Comparison of ENCODE assay signal across 14 cellular contexts in the genomic region with DNA sequence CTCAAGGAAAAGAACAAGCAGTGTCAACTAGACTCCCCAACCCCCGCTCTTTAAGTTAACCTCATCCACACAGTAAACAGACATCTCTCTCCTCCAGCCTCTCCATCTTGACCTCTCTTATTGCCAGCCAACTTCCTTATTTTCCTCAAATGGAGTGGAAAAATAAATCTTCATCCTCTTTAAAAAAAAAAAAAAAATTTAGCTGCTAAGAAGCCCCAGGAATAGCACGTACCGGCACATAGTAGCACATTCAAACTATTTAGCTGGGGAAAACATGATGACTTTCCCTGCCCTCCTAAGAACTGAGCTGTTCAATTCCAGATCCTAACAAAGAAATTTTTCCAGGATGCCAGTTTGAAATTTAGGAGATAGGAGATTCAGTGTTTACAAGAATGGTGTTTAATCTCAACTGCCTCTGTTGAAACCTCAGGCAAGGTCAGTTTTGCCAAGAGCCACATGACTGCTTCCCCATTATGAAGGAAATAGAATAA.
DNase-seq lines count a peak whose midpoint lies in the region; ATAC-seq, FAIRE-seq and TF ChIP-seq lines count a peak whose summit lies in the region.
"Had no signal": no experiment of that assay in that cellular context is flagged by ENCODE, and none has a peak within 500 bp of the region (broad histone marks: within the 10 kb centered on the region; RNA-seq: fewer than 3 reads in every experiment).

No MANE protein-coding gene starts in this region.

- no peaks in the 10 kb centered on the region for H3K27me3 ChIP-seq in esophagus squamous epithelium

- TF ChIP-seq EP300 in A549 (IDR thresholded peaks at IDR 0.05) = no peak

- H3K36me3 ChIP-seq in esophagus squamous epithelium = no peaks in the 10 kb centered on the region

- no peak for FAIRE-seq in A549 (lab: Jason Lieb, UNC)
- FAIRE-seq: H1 had no signal

- TF ChIP-seq POLR2A in A549 (IDR thresholded peaks at IDR 0.05; ENCODE audit: low read length) = no peak
- TF ChIP-seq POLR2A in esophagus squamous epithelium (IDR thresholded peaks at IDR 0.05) = no peak

- POLR2A ChIA-PET in A549 (lab: Yijun Ruan, JAX) = no interaction called here

- CTCF ChIA-PET in A549 (lab: Yijun Ruan, JAX) = no interaction called here

- no peaks in the 10 kb centered on the region for H3K9me3 Mint-ChIP-seq in osteocyte (ENCODE audit: unreplicated experiment)

- H3K36me3 Mint-ChIP-seq in osteocyte (ENCODE audit: unreplicated experiment) = peaks cover 10% of the 10 kb centered on the region

- no peaks in the 10 kb centered on the region for H3K27me3 Mint-ChIP-seq in osteocyte (ENCODE audit: unreplicated experiment)

- H3K27ac ChIP-seq in A549 (peak overlapping the region; percentile 40 to 44; a peak in 4 of 6 replicates), esophagus squamous epithelium (peak overlapping the region; percentile 52 to 79 (median 77))
- H3K27ac ChIP-seq: KMS-11 had no signal

- TF ChIP-seq CTCF in A549 (IDR thresholded peaks at IDR 0.05) (no peak), esophagus squamous epithelium (IDR thresholded peaks at IDR 0.05) (no peak), osteocyte (IDR thresholded peaks at IDR 0.05) (no peak)

- intact Hi-C loops in esophagus squamous epithelium (cut with DNase I) = no loop called here

- peak overlapping the region; percentile 20 for H3K4me3 Mint-ChIP-seq in osteocyte (ENCODE audit: unreplicated experiment)

- no peak for TF ChIP-seq RAD21 in A549 (conservative IDR thresholded peaks at IDR 0.05 in 1 of 2, IDR thresholded peaks at IDR 0.05 in 1 of 2)

- no peak overlapping the region for H3K4me3 ChIP-seq in A549
- H3K4me3 ChIP-seq in esophagus squamous epithelium = no peak overlapping the region

- H3K4me1 ChIP-seq in A549 = peaks cover 56% of the 10 kb centered on the region
- H3K4me1 ChIP-seq in esophagus squamous epithelium = peaks cover 0 to 58% (median 13%) of the 10 kb centered on the region in 3 donors

- H3K27ac Mint-ChIP-seq in osteocyte (ENCODE audit: unreplicated experiment) = peak overlapping the region; percentile 92

- H3K9me3 ChIP-seq in A549 (no peaks in the 10 kb centered on the region), esophagus squamous epithelium (no peaks in the 10 kb centered on the region)

- DNase-seq in A549 (ENCODE audit: low read depth in 1 of 2, low spot score in 1 of 2) (peak in 1 of 2 experiments; percentile 43), Kasumi-1 (lab: John Stamatoyannopoulos, UW) (peak; percentile 1 to 8), esophagus squamous epithelium (lab: John Stamatoyannopoulos, UW) (no peak), osteocyte (ENCODE audit: extremely low spot score, unreplicated experiment) (no peak), amniotic stem cell (lab: John Stamatoyannopoulos, UW) (no peak), HK-2 (ENCODE audit: unreplicated experiment) (no peak)
- DNase-seq: activated CD4-positive, alpha-beta T cell treated with anti-CD3 and anti-CD28 coated beads, Interleukin-2, amount 50 U/mL, for 1 hour; activated naive CD4-positive, alpha-beta T cell treated with anti-CD3 and anti-CD28 coated beads, Interleukin-2, amount 50 U/mL, for 16 hours; NCI-H446 treated with DMSO at 0.1 percent for 48 hours; stimulated activated naive CD8-positive, alpha-beta T cell treated with anti-CD3 and anti-CD28 coated beads, Interleukin-15, Interleukin-2, amounts not matched to agents 100 U/mL and 50 U/mL, for 24 hours had no signal

- ATAC-seq in A549 (peak in 1 of 2 experiments; percentile 50; a peak in 2 of 6 replicates), HG02884 (IDR thresholded peaks at IDR 0.05; ENCODE audit: unreplicated experiment) (no peak), HG03025 (IDR thresholded peaks at IDR 0.05; ENCODE audit: low FRiP score, unreplicated experiment) (no peak)
- ATAC-seq: stimulated activated naive CD8-positive, alpha-beta T cell treated with anti-CD3 and anti-CD28 coated beads, Interleukin-15, Interleukin-2, amounts not matched to agents 100 U/mL and 50 U/mL, for 24 hours had no signal

- peaks cover 80% of the 10 kb centered on the region for H3K4me1 Mint-ChIP-seq in osteocyte (ENCODE audit: unreplicated experiment)

- 75% methylated on average over 3 of the region's 3 CpGs for WGBS in A549 (ENCODE audit: missing lambda C conversion rate)
- WGBS in esophagus squamous epithelium, 2 donors = 51 to 68% methylated on average over 3 of the region's 3 CpGs

- H3K4me2 ChIP-seq in A549 = peak overlapping the region; percentile 48
- H3K4me2 ChIP-seq: KMS-11 had no signal

TF ChIP-seq in A549, 52 proteins besides CTCF, POLR2A, EP300 and RAD21:
- TF ChIP-seq NR3C1 (IDR thresholded peaks at IDR 0.05) (no peak), EHF (CRISPR knock-in tag; IDR thresholded peaks at IDR 0.05) (no peak), KDM1A (IDR thresholded peaks at IDR 0.05; ENCODE audit: low read depth) (no peak), TP53 (CRISPR knock-in tag; IDR thresholded peaks at IDR 0.05) (no peak)
- TF ChIP-seq, protein P1, sequence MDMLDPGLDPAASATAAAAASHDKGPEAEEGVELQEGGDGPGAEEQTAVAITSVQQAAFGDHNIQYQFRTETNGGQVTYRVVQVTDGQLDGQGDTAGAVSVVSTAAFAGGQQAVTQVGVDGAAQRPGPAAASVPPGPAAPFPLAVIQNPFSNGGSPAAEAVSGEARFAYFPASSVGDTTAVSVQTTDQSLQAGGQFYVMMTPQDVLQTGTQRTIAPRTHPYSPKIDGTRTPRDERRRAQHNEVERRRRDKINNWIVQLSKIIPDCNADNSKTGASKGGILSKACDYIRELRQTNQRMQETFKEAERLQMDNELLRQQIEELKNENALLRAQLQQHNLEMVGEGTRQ (IDR thresholded peaks at IDR 0.05) = no peak

Comparison
In these comparisons a context has a peak if more than half of its experiments do, and no peak if none do; other contexts are left out.
1. DNase-seq: peak in Kasumi-1 (2 of 2); none in esophagus squamous epithelium (single experiment), osteocyte (single experiment), amniotic stem cell (single experiment) and HK-2 (single experiment).